ENCODE assay signal across 33 cellular contexts in genomic region chr20:8291200-8291599, GRCh38.
"Had no signal": no experiment of that assay in that cellular context is flagged by ENCODE, and none has a peak within 500 bp of the region (broad histone marks: within the 10 kb centered on the region; RNA-seq: fewer than 3 reads in every experiment).

No MANE protein-coding gene starts in this region.

- H3K4me3 ChIP-seq: adrenal gland, ascending aorta, cardiac muscle cell had no signal

- H3K4me1 ChIP-seq: ascending aorta had no signal

- DNase-seq: activated B cell treated with CpG ODN at 0.5 μM for 24 hours; activated CD4-positive, alpha-beta memory T cell treated with anti-CD3 and anti-CD28 coated beads for 36 hours; activated CD4-positive, alpha-beta T cell treated with anti-CD3 and anti-CD28 coated beads for 4 hours; activated CD4-positive, alpha-beta T cell treated with anti-CD3 and anti-CD28 coated beads, Interleukin-2, amount 10 ng/mL, durations not matched to agents 24 days and 14 days; activated CD4-positive, alpha-beta T cell treated with anti-CD3 and anti-CD28 coated beads, Interleukin-2, amount 50 U/mL, for 1 hour; activated CD4-positive, alpha-beta T cell treated with anti-CD3 and anti-CD28 coated beads, Interleukin-2, amount 50 U/mL, for 4 hours; activated CD4-positive, CD25-positive, alpha-beta regulatory T cell treated with anti-CD3 and anti-CD28 coated beads, Interleukin-2, amount 50 U/mL, for 72 hours; activated CD8-positive, alpha-beta memory T cell treated with anti-CD3 and anti-CD28 coated beads, Interleukin-2, amount 50 U/mL, for 4 hours; activated CD8-positive, alpha-beta T cell treated with anti-CD3 and anti-CD28 coated beads for 36 hours; activated effector memory CD4-positive, alpha-beta T cell treated with anti-CD3 and anti-CD28 coated beads, Interleukin-2, amount 50 U/mL, for 16 hours; activated gamma-delta T cell treated with Interleukin-2 at 50 U/mL for 16 hours; activated naive CD4-positive, alpha-beta T cell; activated naive CD4-positive, alpha-beta T cell treated with anti-CD3 and anti-CD28 coated beads for 36 hours; activated naive CD4-positive, alpha-beta T cell treated with anti-CD3 and anti-CD28 coated beads, Interleukin-2, amount 50 U/mL, for 16 hours; activated naive CD8-positive, alpha-beta T cell treated with anti-CD3 and anti-CD28 coated beads for 36 hours; activated T-cell treated with anti-CD3 and anti-CD28 coated beads for 4 hours; activated T-cell treated with anti-CD3 and anti-CD28 coated beads, Interleukin-2, amount 50 U/mL, for 1 hour; activated T-cell treated with anti-CD3 and anti-CD28 coated beads, Interleukin-2, amount 50 U/mL, for 4 hours; activated T-cell treated with anti-CD3 and anti-CD28 coated beads, Interleukin-2, amount 50 U/mL, for 72 hours; adrenal gland; amygdala; anterior cingulate cortex; caudate nucleus; cerebellar nuclear complex; T-helper 2 cell; T-helper 9 cell had no signal

- H3K27ac ChIP-seq: adrenal gland, ascending aorta, cardiac muscle cell, VCaP had no signal

- ATAC-seq: activated CD8-positive, alpha-beta T cell treated with anti-CD3 and anti-CD28 coated beads for 36 hours; activated naive CD4-positive, alpha-beta T cell treated with anti-CD3 and anti-CD28 coated beads, Interleukin-2, amount 50 U/mL, for 72 hours; activated T-cell treated with anti-CD3 and anti-CD28 coated beads, Interleukin-2, amount 50 U/mL, for 4 hours; activated T-cell treated with anti-CD3 and anti-CD28 coated beads, Interleukin-2, amount 50 U/mL, for 72 hours; activated T-helper 17 cell treated with anti-CD3 and anti-CD28 coated beads, Interleukin-2, amount 50 U/mL, for 72 hours had no signal

- H3K27me3 ChIP-seq: adrenal gland, ascending aorta, cardiac muscle cell had no signal

- H3K9me3 ChIP-seq: adrenal gland, ascending aorta had no signal

- H3K36me3 ChIP-seq: adrenal gland, ascending aorta, cardiac muscle cell had no signal

- FAIRE-seq: bronchial epithelial cell, TTC549 had no signal
